ENCODE assay signal across 1 cellular context in the genomic region with DNA sequence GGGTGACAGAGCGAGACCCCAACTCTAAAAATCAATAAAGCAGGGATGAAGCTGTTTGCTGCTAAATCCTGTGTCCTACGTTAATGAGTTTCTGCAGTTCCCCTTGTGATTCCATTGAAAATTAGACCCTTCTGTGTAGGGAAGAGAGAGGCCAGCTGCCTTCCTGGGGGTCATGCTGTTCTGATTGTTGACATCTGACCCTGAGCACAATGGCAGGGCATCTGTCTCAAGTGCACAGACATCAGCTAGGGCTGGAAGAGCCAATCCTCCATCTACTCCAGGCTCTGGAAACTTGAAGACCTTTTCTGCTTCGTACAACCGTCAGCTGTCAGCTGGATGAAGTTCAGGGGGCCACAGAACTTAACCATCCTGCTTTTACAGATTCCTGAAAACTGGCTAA.
TF ChIP-seq lines count a peak whose summit lies in the region.

No MANE protein-coding gene starts in this region.

TF ChIP-seq in IMR-90, 13 proteins besides CTCF, POLR2A, EP300 and RAD21:
- no peak for TF ChIP-seq SMC3 (IDR thresholded peaks at IDR 0.05; ENCODE audit: low read depth, low read length)
- no peak for TF ChIP-seq ELK1 (IDR thresholded peaks at IDR 0.05; ENCODE audit: borderline replicate concordance, low read depth, low read length)
- TF ChIP-seq CHD1 (IDR thresholded peaks at IDR 0.05; ENCODE audit: low read depth, low read length), result no peak
- no peak for TF ChIP-seq RFX5 (IDR thresholded peaks at IDR 0.05; ENCODE audit: low read depth, low read length)
- no peak for TF ChIP-seq RCOR1 (IDR thresholded peaks at IDR 0.05; ENCODE audit: insufficient replicate concordance, low read length)
- no peak for TF ChIP-seq NFE2L2 (IDR thresholded peaks at IDR 0.05; ENCODE audit: low read depth, low read length)
- TF ChIP-seq MAFK (IDR thresholded peaks at IDR 0.05; ENCODE audit: low read depth, low read length), result no peak
- no peak for TF ChIP-seq USF2 (IDR thresholded peaks at IDR 0.05; ENCODE audit: low read depth, low read length)
- TF ChIP-seq FOS (IDR thresholded peaks at IDR 0.05; ENCODE audit: low read depth, low read length), result no peak
- no peak for TF ChIP-seq MXI1 (IDR thresholded peaks at IDR 0.05; ENCODE audit: borderline replicate concordance, low read depth, low read length)
- TF ChIP-seq CEBPB (IDR thresholded peaks at IDR 0.05; ENCODE audit: low read depth, low read length), result no peak
- no peak for TF ChIP-seq MAZ (IDR thresholded peaks at IDR 0.05; ENCODE audit: borderline replicate concordance, low read depth, low read length)
- TF ChIP-seq BHLHE40 (IDR thresholded peaks at IDR 0.05; ENCODE audit: low read depth, low read length), result no peak
